ENCODE assay signal across 8 cellular contexts in the genomic region with DNA sequence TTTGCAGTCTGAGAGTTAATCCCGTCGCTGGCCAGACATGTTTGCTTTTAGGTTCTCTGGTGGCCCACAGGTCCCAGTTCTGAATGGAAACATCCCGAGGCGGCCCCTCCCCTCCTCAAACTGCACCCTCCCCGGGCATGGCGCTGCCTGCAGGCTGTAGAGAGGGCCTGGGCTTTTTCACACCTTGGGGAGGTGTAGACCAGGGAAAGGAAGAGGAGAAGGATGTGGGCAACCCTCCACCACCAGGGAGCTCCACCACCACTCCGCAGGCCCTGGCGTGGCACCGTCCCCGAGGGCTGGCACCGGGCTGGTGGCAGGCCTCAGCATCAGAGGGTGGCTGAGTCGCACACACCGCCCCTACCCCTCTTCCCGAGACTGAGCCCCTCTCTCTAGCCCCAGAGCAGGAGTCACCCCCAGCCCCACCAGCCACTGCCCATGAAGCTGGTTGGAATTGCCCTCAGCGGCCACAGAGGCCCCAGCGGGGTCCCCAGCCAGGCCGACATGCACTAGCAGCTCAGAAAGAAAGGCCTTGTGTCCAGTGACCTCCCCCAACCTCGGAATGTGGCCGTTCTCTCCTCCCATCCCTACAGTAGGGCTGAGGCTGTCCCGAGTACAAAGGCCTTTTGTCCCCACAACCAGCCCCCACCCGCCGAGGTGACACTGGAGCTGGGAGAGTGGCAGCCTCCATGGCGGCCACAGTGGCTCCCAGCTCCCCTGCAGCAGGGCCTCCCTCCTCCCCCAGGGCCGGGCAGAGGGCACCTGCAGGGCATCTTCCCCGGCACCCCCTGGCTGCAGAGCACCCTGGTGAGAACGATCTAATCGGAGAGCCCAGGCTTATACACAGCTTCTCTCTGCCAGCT. TPM values are rescaled to one million over a fixed set of nuclear protein-coding genes. Genes with fewer than 3 reads are reported as not detected.
DNase-seq lines count a peak whose midpoint lies in the region; ATAC-seq and TF ChIP-seq lines count a peak whose summit lies in the region.

No MANE protein-coding gene starts in this region.

- H3K27me3 ChIP-seq in parathyroid adenoma (ENCODE audit: control insufficient read depth, insufficient read depth, low read length) (no peaks in the 10 kb centered on the region), MG63 (no peaks in the 10 kb centered on the region)

- no peak for ATAC-seq in GM19397 (IDR thresholded peaks at IDR 0.05; ENCODE audit: unreplicated experiment)
- no peak for ATAC-seq in GM19023 (IDR thresholded peaks at IDR 0.05; ENCODE audit: unreplicated experiment)

- no peak overlapping the region for H3K4me2 ChIP-seq in parathyroid adenoma (ENCODE audit: low read length)

- TF ChIP-seq CTCF in foreskin fibroblast (IDR thresholded peaks at IDR 0.05; ENCODE audit: low read depth, low read length) (peak; percentile 10), parathyroid adenoma (IDR thresholded peaks at IDR 0.05) (peak; percentile 19)

- no peaks in the 10 kb centered on the region for H3K36me3 ChIP-seq in parathyroid adenoma (ENCODE audit: control insufficient read depth, insufficient read depth, low read length)
- H3K36me3 ChIP-seq in MG63, result no peaks in the 10 kb centered on the region

- peak overlapping the region; percentile 39 for H2AFZ ChIP-seq in parathyroid adenoma

- no peaks in the 10 kb centered on the region for H3K79me2 ChIP-seq in parathyroid adenoma

- H3K27ac ChIP-seq in parathyroid adenoma, result no peak overlapping the region

- DNase-seq in ACHN (peak; percentile 17), HT-29 (ENCODE audit: low spot score) (peak; percentile 92), foreskin fibroblast (no peak), MG63 (no peak)
- peak; percentile 45 to 62 for DNase-seq in activated CD4-positive, alpha-beta T cell treated with anti-CD3 and anti-CD28 coated beads, Interleukin-2, amount 50 U/mL, for 48 hours

- H3K4me3 ChIP-seq in foreskin fibroblast (ENCODE audit: low read depth in 1 of 2, low read length in 2 of 2), result no peak overlapping the region
- no peak overlapping the region for H3K4me3 ChIP-seq in parathyroid adenoma (ENCODE audit: low read depth, low read length)
- H3K4me3 ChIP-seq in MG63, result no peak overlapping the region

- in situ Hi-C loops in ACHN (cut with HindIII; ENCODE audit: low pct_ligation_motif_present, low pct_unique_long_range_greater_than_20kb, low sequenced_read_pairs), result no loop called here

- no peaks in the 10 kb centered on the region for H3K9me3 ChIP-seq in parathyroid adenoma (ENCODE audit: control insufficient read depth, low read length)
- H3K9me3 ChIP-seq in MG63, result no peaks in the 10 kb centered on the region

- no peaks in the 10 kb centered on the region for H3K4me1 ChIP-seq in parathyroid adenoma

- no peak overlapping the region for H3K9ac ChIP-seq in parathyroid adenoma

RNA-seq across cellular contexts. Expression of gene INF2, which starts 23.5 kb away (rescaled TPM):
- total RNA-seq in HT-29 (2014; rRNA removed; shearing (Covaris generic)), result 293 and 322 TPM in 2 replicates
- 15.5 and 31.4 TPM in 2 replicates for total RNA-seq in MG63 (2014; rRNA removed; shearing (Covaris generic); ENCODE audit: low replicate concordance)

RNA-seq across cellular contexts. Expression of gene ADSS1, which starts 58.1 kb away (rescaled TPM):
- 2.1 and 8.3 TPM in 2 replicates for total RNA-seq in HT-29 (2014; rRNA removed; shearing (Covaris generic))
- total RNA-seq in MG63 (2014; rRNA removed; shearing (Covaris generic); ENCODE audit: low replicate concordance), result 4.0 and 4.2 TPM in 2 replicates

Comparison
In these comparisons a context has a peak if more than half of its experiments do, and no peak if none do; other contexts are left out.
1. DNase-seq: peak in ACHN (single experiment), HT-29 (single experiment) and activated CD4-positive, alpha-beta T cell treated with anti-CD3 and anti-CD28 coated beads, Interleukin-2, amount 50 U/mL, for 48 hours (2 of 2); none in foreskin fibroblast (0 of 2) and MG63 (single experiment).